In the genomic region with DNA sequence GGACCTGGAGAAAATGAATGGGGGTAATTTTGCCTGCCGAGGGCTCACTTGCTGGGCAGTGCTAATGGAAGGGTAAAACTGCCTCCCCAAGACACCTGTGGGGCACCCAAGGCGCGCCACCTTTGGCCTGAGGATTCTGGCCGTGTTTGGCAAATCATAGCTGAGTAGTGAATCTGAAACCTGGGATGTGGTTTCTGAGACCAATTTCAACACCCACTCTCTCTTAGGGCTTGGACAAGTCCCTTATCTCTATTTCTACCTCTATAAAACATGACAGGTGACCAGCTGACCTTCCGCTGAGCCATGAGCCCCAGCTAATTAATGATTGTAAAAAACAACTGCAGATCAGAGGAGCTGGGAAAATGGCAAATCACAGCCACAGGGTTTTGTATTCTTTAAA, we compare ENCODE assay signal across 9 cellular contexts. TPM values are rescaled to one million over a fixed set of nuclear protein-coding genes. Genes with fewer than 3 reads are reported as not detected.
DNase-seq lines count a peak whose midpoint lies in the region; ATAC-seq and TF ChIP-seq lines count a peak whose summit lies in the region.
"Had no signal": no experiment of that assay in that cellular context is flagged by ENCODE, and none has a peak within 500 bp of the region (broad histone marks: within the 10 kb centered on the region; RNA-seq: fewer than 3 reads in every experiment).

No MANE protein-coding gene starts in this region.

- intact Hi-C loops in aorta (cut with DNase I), result loop anchor here in 1 of 2 donors (2.0 kb wide), 1 partner anchor 27 kb away; the partner anchor contains the start of gene DDB2

- peak overlapping the region; percentile 58 for H3K9ac ChIP-seq in muscle layer of colon (ENCODE audit: low read length)

- peak overlapping the region; percentile 64 to 71 for H3K4me3 ChIP-seq in muscle layer of colon (ENCODE audit: low read depth in 1 of 2, low read length in 2 of 2)
- no peak overlapping the region for H3K4me3 ChIP-seq in aorta (ENCODE audit: low read length in 2 of 2)

- H3K4me1 Mint-ChIP-seq in stimulated activated naive CD8-positive, alpha-beta T cell treated with anti-CD3 and anti-CD28 coated beads, Interleukin-15, Interleukin-2, amounts not matched to agents 100 ng/mL and 50 ng/mL, for 24 hours (ENCODE audit: low read depth), result peaks cover 11% of the 10 kb centered on the region
- peaks cover 49% of the 10 kb centered on the region for H3K4me1 Mint-ChIP-seq in chondrocyte (ENCODE audit: low read depth)

- H3K27ac ChIP-seq in muscle layer of colon (ENCODE audit: low read depth, low read length) (peak overlapping the region; percentile 93), aorta (ENCODE audit: low read depth in 1 of 2, low read length in 2 of 2) (peak overlapping the region; percentile 46 to 55)

- no peak for DNase-seq in stimulated activated naive CD8-positive, alpha-beta T cell treated with anti-CD3 and anti-CD28 coated beads, Interleukin-15, Interleukin-2, amounts not matched to agents 100 U/mL and 50 U/mL, for 24 hours
- DNase-seq in chondrocyte (ENCODE audit: low spot score), result no peak
- DNase-seq in aorta, result no peak
- DNase-seq in UCSD-AML1 (lab: John Stamatoyannopoulos, UW; ENCODE audit: unreplicated experiment), result no peak
- DNase-seq: NCI-H1417 treated with DMSO at 0.1 percent for 48 hours had no signal

- H3K27ac Mint-ChIP-seq in stimulated activated naive CD8-positive, alpha-beta T cell treated with anti-CD3 and anti-CD28 coated beads, Interleukin-15, Interleukin-2, amounts not matched to agents 100 ng/mL and 50 ng/mL, for 24 hours, result no peak overlapping the region
- H3K27ac Mint-ChIP-seq in chondrocyte (ENCODE audit: unreplicated experiment), result peak overlapping the region; percentile 85

- H3K27me3 ChIP-seq in muscle layer of colon (ENCODE audit: control insufficient read depth in 1 of 2, insufficient read depth in 2 of 2, low read length in 2 of 2) (no peaks in the 10 kb centered on the region), aorta (ENCODE audit: control insufficient read depth in 1 of 2, insufficient read depth in 2 of 2, low read length in 1 of 2) (no peaks in the 10 kb centered on the region)

- H3K4me1 ChIP-seq in muscle layer of colon (ENCODE audit: insufficient read depth, low read length), result peaks cover 35% of the 10 kb centered on the region
- no peaks in the 10 kb centered on the region for H3K4me1 ChIP-seq in aorta (ENCODE audit: control insufficient read depth in 1 of 2, insufficient read depth in 2 of 2, low read length in 2 of 2)

- H3K9me3 Mint-ChIP-seq in stimulated activated naive CD8-positive, alpha-beta T cell treated with anti-CD3 and anti-CD28 coated beads, Interleukin-15, Interleukin-2, amounts not matched to agents 100 ng/mL and 50 ng/mL, for 24 hours, result no peaks in the 10 kb centered on the region
- no peaks in the 10 kb centered on the region for H3K9me3 Mint-ChIP-seq in chondrocyte (ENCODE audit: low read depth)

- H3K36me3 Mint-ChIP-seq in stimulated activated naive CD8-positive, alpha-beta T cell treated with anti-CD3 and anti-CD28 coated beads, Interleukin-15, Interleukin-2, amounts not matched to agents 100 ng/mL and 50 ng/mL, for 24 hours (ENCODE audit: low read depth), result no peaks in the 10 kb centered on the region
- H3K36me3 Mint-ChIP-seq in chondrocyte (ENCODE audit: low read depth), result no peaks in the 10 kb centered on the region

- no peak for ATAC-seq in stimulated activated naive CD8-positive, alpha-beta T cell treated with anti-CD3 and anti-CD28 coated beads, Interleukin-15, Interleukin-2, amounts not matched to agents 100 U/mL and 50 U/mL, for 24 hours
- no peak for ATAC-seq in aorta (ENCODE audit: low FRiP score)
- no peak for ATAC-seq in HG02798 (IDR thresholded peaks at IDR 0.05; ENCODE audit: poor library complexity, unreplicated experiment)
- no peak for ATAC-seq in HG02970 (IDR thresholded peaks at IDR 0.05; ENCODE audit: low FRiP score, unreplicated experiment)

- H3K4me3 Mint-ChIP-seq in stimulated activated naive CD8-positive, alpha-beta T cell treated with anti-CD3 and anti-CD28 coated beads, Interleukin-15, Interleukin-2, amounts not matched to agents 100 ng/mL and 50 ng/mL, for 24 hours, result peak overlapping the region; percentile 77
- H3K4me3 Mint-ChIP-seq in chondrocyte (ENCODE audit: unreplicated experiment), result peak overlapping the region; percentile 66

- no peak for TF ChIP-seq CTCF in chondrocyte (IDR thresholded peaks at IDR 0.05)

- WGBS in aorta, 2 donors, result 39 to 46% methylated on average over 5 of the region's 5 CpGs

- H3K27me3 Mint-ChIP-seq in stimulated activated naive CD8-positive, alpha-beta T cell treated with anti-CD3 and anti-CD28 coated beads, Interleukin-15, Interleukin-2, amounts not matched to agents 100 ng/mL and 50 ng/mL, for 24 hours, result peaks cover 18% of the 10 kb centered on the region
- no peaks in the 10 kb centered on the region for H3K27me3 Mint-ChIP-seq in chondrocyte (ENCODE audit: low read depth)

- H3K36me3 ChIP-seq in muscle layer of colon (ENCODE audit: insufficient read depth, low read length) (no peaks in the 10 kb centered on the region), aorta (ENCODE audit: control insufficient read depth in 1 of 2, insufficient read depth in 2 of 2, low read length in 1 of 2) (no peaks in the 10 kb centered on the region)

- no peaks in the 10 kb centered on the region for H3K9me3 ChIP-seq in muscle layer of colon (ENCODE audit: low read length)
- no peaks in the 10 kb centered on the region for H3K9me3 ChIP-seq in aorta (ENCODE audit: control insufficient read depth, low read length)

RNA-seq across cellular contexts. Expression of gene PACSIN3, which starts 1.5 kb away (rescaled TPM):
- total RNA-seq in chondrocyte, result 45.0 to 69.4 TPM (median 65.3 TPM) in 3 replicates
- 10 to 100 TPM; 24.6 to 36.2 TPM for total RNA-seq in aorta
- 10 to 100 TPM; 22.0 to 37.1 TPM for polyA plus RNA-seq in aorta

RNA-seq across cellular contexts. Expression of gene ARFGAP2, which starts 11.0 kb away (rescaled TPM):
- 48.4 to 55.6 TPM (median 51.1 TPM) in 3 replicates for total RNA-seq in chondrocyte
- total RNA-seq in aorta, result 10 to 100 TPM; 65.8 to 68.2 TPM
- 10 to 100 TPM; 38.4 to 94.1 TPM for polyA plus RNA-seq in aorta

RNA-seq across cellular contexts. Expression of gene DDB2, which starts 27.1 kb away (rescaled TPM):
- total RNA-seq in chondrocyte (45.0 to 51.3 TPM (median 49.1 TPM) in 3 replicates), aorta (10 to 100 TPM; 54.8 to 60.6 TPM)
- 100 to 1,000 TPM in 1 of 2 donors, 10 to 100 TPM in 1; 32.9 to 117 TPM for polyA plus RNA-seq in aorta

Comparison
In these comparisons a context has a peak if more than half of its experiments do, and no peak if none do; other contexts are left out.
1. H3K4me3 ChIP-seq: peak in muscle layer of colon (2 of 2); none in aorta (0 of 2).